ENCODE assay signal across 1 cellular context in genomic region chr4:10180927-10181744, GRCh38.
A peak's percentile ranks its signal among the peaks of the same experiment; 100 is the strongest.
TF ChIP-seq lines count a peak whose summit lies in the region.

No MANE protein-coding gene starts in this region.

TF ChIP-seq in K562, 482 proteins besides CTCF, POLR2A, EP300 and RAD21 (continued from another document):
- TF ChIP-seq AFF4 (CRISPR knock-in tag; IDR thresholded peaks at IDR 0.05) (peak; percentile 81), ZBTB5 (IDR thresholded peaks at IDR 0.05) (no peak), NFE2 (IDR thresholded peaks at IDR 0.05; ENCODE audit: low read depth) (peak; percentile 99), MAFG (tag; conservative IDR thresholded peaks at IDR 0.05) (peak; percentile 99), DMBX1 (CRISPR knock-in tag; IDR thresholded peaks at IDR 0.05; ENCODE audit: borderline replicate concordance) (peak; percentile 89), NFE2L1 (tag; IDR thresholded peaks at IDR 0.05; ENCODE audit: borderline replicate concordance, low read depth) (peak; percentile 78), ZNF75A (CRISPR knock-in tag; IDR thresholded peaks at IDR 0.05) (peak; percentile 50; the same call in 1 of the 2 replicates), KDM4B (IDR thresholded peaks at IDR 0.05; ENCODE audit: borderline replicate concordance in 2 of 2, low read depth in 1 of 2) (no peak), CHD7 (IDR thresholded peaks at IDR 0.05; ENCODE audit: low read depth, low read length) (no peak), NCOA1 (IDR thresholded peaks at IDR 0.05; ENCODE audit: low read depth) (peak; percentile 97), ZNF408 (CRISPR knock-in tag; IDR thresholded peaks at IDR 0.05; ENCODE audit: low read depth) (no peak), BACH1 (tag; IDR thresholded peaks at IDR 0.05) (peak; percentile 71; the same call in 1 of the 2 replicates), TFAP4 (CRISPR knock-in tag; IDR thresholded peaks at IDR 0.05; ENCODE audit: borderline replicate concordance) (peak; percentile 98), TBP (optimal IDR thresholded peaks at IDR 0.05; ENCODE audit: low read depth, low read length) (peak; percentile 88), THRA (IDR thresholded peaks at IDR 0.05) (peak; percentile 42), BRD9 (IDR thresholded peaks at IDR 0.05; ENCODE audit: low read depth, partially characterized antibody) (peak; percentile 97), ILK (tag; IDR thresholded peaks at IDR 0.05; ENCODE audit: borderline replicate concordance, low read depth) (no peak), PBX2 (CRISPR knock-in tag; IDR thresholded peaks at IDR 0.05; ENCODE audit: low read depth) (no peak), PBX2 (tag; conservative IDR thresholded peaks at IDR 0.05; ENCODE audit: low read depth) (peak; percentile 98), ZNF586 (CRISPR knock-in tag; conservative IDR thresholded peaks at IDR 0.05) (no peak), NBN (IDR thresholded peaks at IDR 0.05; ENCODE audit: low read depth) (peak; percentile 88), RAD51 (IDR thresholded peaks at IDR 0.05; ENCODE audit: borderline replicate concordance, low read depth) (peak; percentile 56; the same call in 1 of the 2 replicates), CREB3 (tag; conservative IDR thresholded peaks at IDR 0.05; ENCODE audit: low read depth) (peak; percentile 89), KDM1A (IDR thresholded peaks at IDR 0.05) (peak; percentile 98), UBTF (IDR thresholded peaks at IDR 0.05; ENCODE audit: borderline replicate concordance in 1 of 2, low read depth in 2 of 2, low read length in 2 of 2) (peak in 1 of 2 experiments; percentile 66; a peak in 1 of 4 replicates), MTA3 (IDR thresholded peaks at IDR 0.05; ENCODE audit: borderline replicate concordance) (peak; percentile 85; the same call in 1 of the 2 replicates), SIN3B (IDR thresholded peaks at IDR 0.05; ENCODE audit: low read depth) (no peak), ATF1 (CRISPR knock-in tag; IDR thresholded peaks at IDR 0.05) (no peak), ATF1 (tag; IDR thresholded peaks at IDR 0.05) (peak; percentile 92)
